ENCODE assay signal across 20 cellular contexts in the genomic region with DNA sequence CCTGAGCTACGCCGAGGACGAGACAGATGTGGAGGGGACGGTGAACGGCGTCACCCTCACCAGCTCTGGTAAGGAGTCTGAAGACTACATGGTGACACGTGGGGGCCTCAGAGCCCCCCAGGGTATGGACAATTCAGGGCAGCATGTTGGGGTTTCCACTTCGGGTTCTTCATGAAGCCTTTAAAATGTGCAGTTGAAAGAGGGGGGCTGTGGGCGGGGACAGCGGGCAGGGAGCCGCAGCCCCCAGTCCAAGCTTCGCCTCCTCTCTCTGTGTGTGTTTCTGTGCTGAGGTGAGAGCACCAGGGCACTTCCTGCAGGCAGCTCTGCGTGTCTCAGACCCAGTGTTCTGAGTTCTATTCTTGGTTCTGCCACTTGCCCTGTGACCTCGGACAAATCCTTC. TPM values are rescaled to one million over a fixed set of nuclear protein-coding genes. Genes with fewer than 3 reads are reported as not detected.
DNase-seq lines count a peak whose midpoint lies in the region; ATAC-seq and TF ChIP-seq lines count a peak whose summit lies in the region.
"Had no signal": no experiment of that assay in that cellular context is flagged by ENCODE, and none has a peak within 500 bp of the region (broad histone marks: within the 10 kb centered on the region; RNA-seq: fewer than 3 reads in every experiment).

No MANE protein-coding gene starts in this region.

- TF ChIP-seq CTCF in GM23338 (conservative IDR thresholded peaks at IDR 0.05; ENCODE audit: low read depth in 2 of 2): no peak
- no peak for TF ChIP-seq CTCF in endodermal cell (conservative IDR thresholded peaks at IDR 0.05)

- H3K9ac ChIP-seq in SK-N-MC (ENCODE audit: insufficient read length): peak overlapping the region; percentile 69
- no peak overlapping the region for H3K9ac ChIP-seq in endodermal cell (ENCODE audit: extremely low read depth, low read length, poor library complexity, severe bottlenecking)
- no peak overlapping the region for H3K9ac ChIP-seq in neuronal stem cell (ENCODE audit: low read depth, low read length, poor library complexity)

- no peak overlapping the region for H3K18ac ChIP-seq in neuronal stem cell (ENCODE audit: low read length)

- DNase-seq in GM23338 (ENCODE audit: low spot score): no peak
- DNase-seq in SK-N-MC (ENCODE audit: low read depth, low spot score): no peak
- DNase-seq in endodermal cell: no peak
- no peak for DNase-seq in neuronal stem cell (ENCODE audit: low spot score)
- DNase-seq in HT-29 (ENCODE audit: low spot score): no peak
- DNase-seq: BE2C; Calu3; DND-41; H7; KG1; MG63; NCI-H1105 treated with DMSO at 0.1 percent for 48 hours; NCI-H146; NCI-H748 treated with DMSO at 0.1 percent for 48 hours; NK-92 treated with Interleukin-12 subunit alpha and Interleukin-12 subunit beta, amount 100 ng/mL, for 24 hours; PC-3; Right ventricle myocardium superior had no signal

- H4K91ac ChIP-seq in neuronal stem cell (ENCODE audit: low read depth, low read length, poor library complexity): no peak overlapping the region

- peaks cover 3% of the 10 kb centered on the region for H3K79me1 ChIP-seq in neuronal stem cell (ENCODE audit: low read depth, low read length)

- no peaks in the 10 kb centered on the region for H3K9me2 ChIP-seq in GM23338 (ENCODE audit: insufficient read depth)

- no peak overlapping the region for H3K23ac ChIP-seq in neuronal stem cell (ENCODE audit: low read depth, low read length, poor library complexity)

- H3K4me3 ChIP-seq in GM23338 (no peak overlapping the region), SK-N-MC (no peak overlapping the region; the same call in 1 of the 2 replicates), endodermal cell (ENCODE audit: low read length) (no peak overlapping the region), neuronal stem cell (ENCODE audit: low read length in 2 of 2) (no peak overlapping the region)
- H3K4me3 ChIP-seq: MG63 had no signal

- ATAC-seq in GM23338 (no peak), HG03280 (IDR thresholded peaks at IDR 0.05; ENCODE audit: unreplicated experiment) (no peak), HG03025 (IDR thresholded peaks at IDR 0.05; ENCODE audit: low FRiP score, unreplicated experiment) (no peak)
- ATAC-seq: PC-3 had no signal

- H3K4ac ChIP-seq in neuronal stem cell (ENCODE audit: low read length): no peak overlapping the region

- H2AFZ ChIP-seq in GM23338 (no peak overlapping the region), neuronal stem cell (ENCODE audit: low read length) (no peak overlapping the region)

- no peaks in the 10 kb centered on the region for H3K79me2 ChIP-seq in GM23338 (replicated peaks; ENCODE audit: insufficient read depth)

- H3K27me3 ChIP-seq in GM23338 (ENCODE audit: insufficient read depth) (no peaks in the 10 kb centered on the region), endodermal cell (ENCODE audit: control insufficient read depth, insufficient read depth, low read length, poor library complexity, severe bottlenecking) (no peaks in the 10 kb centered on the region), neuronal stem cell (ENCODE audit: control insufficient read depth in 3 of 3, insufficient read depth in 3 of 3, low read depth in 1 of 3, low read length in 3 of 3) (no peaks in the 10 kb centered on the region)
- H3K27me3 ChIP-seq: BE2C, MG63 had no signal

- no peak overlapping the region for H3K4me2 ChIP-seq in GM23338
- no peak overlapping the region for H3K4me2 ChIP-seq in neuronal stem cell (ENCODE audit: insufficient read depth, low read length, poor library complexity, severe bottlenecking)

- H3K9me3 Mint-ChIP-seq in GM23338 (no peaks in the 10 kb centered on the region), endodermal cell (no peaks in the 10 kb centered on the region)
- H3K9me3 Mint-ChIP-seq: CD14-positive monocyte had no signal

- no peak overlapping the region for H2BK5ac ChIP-seq in neuronal stem cell (ENCODE audit: low read length)

- H4K8ac ChIP-seq in neuronal stem cell (ENCODE audit: low read depth, low read length): no peak overlapping the region

- H3K36me3 Mint-ChIP-seq in GM23338 (ENCODE audit: low read depth): peaks cover 71% of the 10 kb centered on the region
- H3K36me3 Mint-ChIP-seq in endodermal cell (ENCODE audit: low read depth): peaks cover 60% of the 10 kb centered on the region

- peak overlapping the region; percentile 8 for H3K14ac ChIP-seq in neuronal stem cell (ENCODE audit: low read length)

- peaks cover 10% of the 10 kb centered on the region for H4K20me1 ChIP-seq in GM23338 (replicated peaks; ENCODE audit: insufficient read depth)

- no peak overlapping the region for H2BK12ac ChIP-seq in neuronal stem cell (ENCODE audit: low read length)

- no peak overlapping the region for H2AK5ac ChIP-seq in neuronal stem cell (ENCODE audit: low read depth, low read length)

- H3K4me1 Mint-ChIP-seq in GM23338: peaks cover 4% of the 10 kb centered on the region; the same call in 1 of the 3 replicates
- H3K4me1 Mint-ChIP-seq in endodermal cell: no peaks in the 10 kb centered on the region
- H3K4me1 Mint-ChIP-seq: CD14-positive monocyte had no signal

- H2BK15ac ChIP-seq in neuronal stem cell (ENCODE audit: low read length): no peak overlapping the region

- H3F3A ChIP-seq in GM23338 (replicated peaks; ENCODE audit: low read depth): peaks cover 9% of the 10 kb centered on the region; the same call in 1 of the 2 replicates

- H2BK120ac ChIP-seq in neuronal stem cell (ENCODE audit: low read depth, low read length): no peak overlapping the region

- H3K4me1 ChIP-seq in GM23338 (ENCODE audit: insufficient read depth) (no peaks in the 10 kb centered on the region), endodermal cell (ENCODE audit: control insufficient read depth, insufficient read depth, low read length) (no peaks in the 10 kb centered on the region), neuronal stem cell (ENCODE audit: control insufficient read depth in 2 of 2, insufficient read depth in 1 of 2, low read depth in 1 of 2, low read length in 2 of 2) (peaks cover 0 to 2% of the 10 kb centered on the region in 2 donors)
- H3K4me1 ChIP-seq: BE2C had no signal

- H3K27me3 Mint-ChIP-seq in GM23338 (ENCODE audit: insufficient read depth, low read depth, poor library complexity) (peaks cover 9% of the 10 kb centered on the region), endodermal cell (ENCODE audit: insufficient read depth) (no peaks in the 10 kb centered on the region)

- peak overlapping the region; percentile 22; the same call in 1 of the 2 replicates for H3K27ac Mint-ChIP-seq in GM23338
- peak overlapping the region; percentile 21 for H3K27ac Mint-ChIP-seq in endodermal cell

- H3K9me3 ChIP-seq in SK-N-MC (ENCODE audit: low read depth, low read length) (no peaks in the 10 kb centered on the region), endodermal cell (ENCODE audit: control insufficient read depth, low read length) (no peaks in the 10 kb centered on the region), neuronal stem cell (replicated peaks in 1 of 2; ENCODE audit: control insufficient read depth in 2 of 2, insufficient read depth in 1 of 2, low read depth in 1 of 2, low read length in 2 of 2) (no peaks in the 10 kb centered on the region)
- H3K9me3 ChIP-seq: BE2C, MG63 had no signal

- H3K36me3 ChIP-seq in GM23338 (ENCODE audit: insufficient read depth): peaks cover 20% of the 10 kb centered on the region
- peaks cover 79% of the 10 kb centered on the region for H3K36me3 ChIP-seq in SK-N-MC (ENCODE audit: insufficient read depth, low read length)
- peaks cover 68% of the 10 kb centered on the region for H3K36me3 ChIP-seq in endodermal cell (ENCODE audit: control insufficient read depth, insufficient read depth, low read length)
- H3K36me3 ChIP-seq in neuronal stem cell (replicated peaks in 1 of 2; ENCODE audit: control insufficient read depth in 2 of 2, insufficient read depth in 2 of 2, low read length in 2 of 2): peaks cover 37 to 92% of the 10 kb centered on the region in 2 donors

- H3K4me3 Mint-ChIP-seq in GM23338: no peak overlapping the region
- no peak overlapping the region for H3K4me3 Mint-ChIP-seq in endodermal cell
- H3K4me3 Mint-ChIP-seq: CD14-positive monocyte had no signal

- H3K27ac ChIP-seq in GM23338 (ENCODE audit: low read depth) (no peak overlapping the region), SK-N-MC (peak overlapping the region; percentile 94), endodermal cell (ENCODE audit: low read depth, low read length) (no peak overlapping the region), neuronal stem cell (replicated peaks; ENCODE audit: low read length) (no peak overlapping the region)

- WGBS in endodermal cell (ENCODE audit: insufficient coverage in 1 of 2, insufficient read length in 1 of 2), 2 experiments: 95 to 99% methylated on average over 11 to 14 of the region's 14 CpGs
- no CpG with 5 or more reads among the region's 14 CpGs for WGBS in neuronal stem cell (ENCODE audit: extremely low coverage in 2 of 2, insufficient read length in 2 of 2, insufficient replicate concordance in 1 of 2), 2 donors

RNA-seq across cellular contexts. Expression of gene NMRAL1, which starts 24.0 kb away (rescaled TPM):
- 51.8 and 61.7 TPM in 2 replicates for total RNA-seq in GM23338 (2014; rRNA removed; shearing (Covaris generic))
- 50.4 and 50.7 TPM in 2 replicates for polyA plus RNA-seq in GM23338 (2016; fragmentation: Nextera tagmentation; extraction: Ambion mirVana)
- total RNA-seq in endodermal cell: 10 to 100 TPM; 56.9 to 75.2 TPM
- 20.8 TPM for polyA plus RNA-seq in endodermal cell (2013, experiment 1 of 2)
- polyA plus RNA-seq in endodermal cell (2013, experiment 2 of 2): 22.4 TPM
- polyA plus RNA-seq in neuronal stem cell (2013, experiment 1 of 2): 37.3 TPM
- polyA plus RNA-seq in neuronal stem cell (2013, experiment 2 of 2): 36.3 TPM
- total RNA-seq in HT-29 (2014; rRNA removed; shearing (Covaris generic)): 81.3 and 109 TPM in 2 replicates

RNA-seq across cellular contexts. Expression of gene DNAJA3, which starts 24.8 kb away (rescaled TPM):
- total RNA-seq in GM23338 (2014; rRNA removed; shearing (Covaris generic)): 75.5 and 75.9 TPM in 2 replicates
- polyA plus RNA-seq in GM23338 (2016; fragmentation: Nextera tagmentation; extraction: Ambion mirVana): 46.6 and 56.3 TPM in 2 replicates
- total RNA-seq in endodermal cell: 10 to 100 TPM; 37.4 to 38.5 TPM
- polyA plus RNA-seq in endodermal cell (2013, experiment 1 of 2): 33.2 TPM
- 35.2 TPM for polyA plus RNA-seq in endodermal cell (2013, experiment 2 of 2)
- 34.6 TPM for polyA plus RNA-seq in neuronal stem cell (2013, experiment 1 of 2)
- 34.4 TPM for polyA plus RNA-seq in neuronal stem cell (2013, experiment 2 of 2)
- 82.4 and 86.9 TPM in 2 replicates for total RNA-seq in HT-29 (2014; rRNA removed; shearing (Covaris generic))

RNA-seq across cellular contexts. Expression of gene HMOX2, which starts 25.8 kb away (rescaled TPM):
- total RNA-seq in GM23338 (2014; rRNA removed; shearing (Covaris generic)): 30.1 and 33.0 TPM in 2 replicates
- polyA plus RNA-seq in GM23338 (2016; fragmentation: Nextera tagmentation; extraction: Ambion mirVana): 38.1 and 40.9 TPM in 2 replicates
- total RNA-seq in endodermal cell: 10 to 100 TPM; 26.3 to 27.7 TPM
- 19.0 TPM for polyA plus RNA-seq in endodermal cell (2013, experiment 1 of 2)
- polyA plus RNA-seq in endodermal cell (2013, experiment 2 of 2): 18.3 TPM
- 9.8 TPM for polyA plus RNA-seq in neuronal stem cell (2013, experiment 1 of 2)
- polyA plus RNA-seq in neuronal stem cell (2013, experiment 2 of 2): 10.1 TPM
- 105 and 113 TPM in 2 replicates for total RNA-seq in HT-29 (2014; rRNA removed; shearing (Covaris generic))

RNA-seq across cellular contexts. Expression of gene CORO7, which starts 34.0 kb away (rescaled TPM):
- 40.5 and 46.4 TPM in 2 replicates for total RNA-seq in GM23338 (2014; rRNA removed; shearing (Covaris generic))
- polyA plus RNA-seq in GM23338 (2016; fragmentation: Nextera tagmentation; extraction: Ambion mirVana): 14.2 and 19.1 TPM in 2 replicates
- total RNA-seq in endodermal cell: 10 to 100 TPM; 32.5 to 37.5 TPM
- 17.2 TPM for polyA plus RNA-seq in endodermal cell (2013, experiment 1 of 2)
- polyA plus RNA-seq in endodermal cell (2013, experiment 2 of 2): 18.4 TPM
- 8.9 TPM for polyA plus RNA-seq in neuronal stem cell (2013, experiment 1 of 2)
- polyA plus RNA-seq in neuronal stem cell (2013, experiment 2 of 2): 10.3 TPM
- total RNA-seq in HT-29 (2014; rRNA removed; shearing (Covaris generic)): 36.8 and 48.6 TPM in 2 replicates
